10 cellular contexts compared by ENCODE assay signal in genomic region chr10:14583252-14583651, GRCh38.
DNase-seq lines count a peak whose midpoint lies in the region; ATAC-seq and TF ChIP-seq lines count a peak whose summit lies in the region.
"Had no signal": no experiment of that assay in that cellular context is flagged by ENCODE, and none has a peak within 500 bp of the region (broad histone marks: within the 10 kb centered on the region; RNA-seq: fewer than 3 reads in every experiment).

No MANE protein-coding gene starts in this region.

- H3K9me3 Mint-ChIP-seq in Caco-2 (ENCODE audit: unreplicated experiment) (peaks cover 8% of the 10 kb centered on the region), chondrocyte (ENCODE audit: low read depth) (no peaks in the 10 kb centered on the region)

- H3K4me3 ChIP-seq in Caco-2 (ENCODE audit: low read depth, low read length) (no peak overlapping the region), OCI-LY1 (ENCODE audit: low read depth, low read length, poor library complexity, severe bottlenecking) (peak overlapping the region; percentile 45), osteoblast (ENCODE audit: insufficient read depth, low read length) (no peak overlapping the region)

- H3K27me3 Mint-ChIP-seq in Caco-2 (ENCODE audit: insufficient read depth, unreplicated experiment) (no peaks in the 10 kb centered on the region), chondrocyte (ENCODE audit: low read depth) (no peaks in the 10 kb centered on the region)

- no TSS peak for BruUV-seq in Caco-2 (replicated peaks; lab: Mats Ljungman, UMichigan)

- intact Hi-C loops in Caco-2 (cut with micrococcal nuclease; ENCODE audit: unreplicated experiment): no loop called here

- H4K20me1 ChIP-seq in OCI-LY1 (ENCODE audit: insufficient read depth, low read length) (no peaks in the 10 kb centered on the region), osteoblast (ENCODE audit: insufficient read depth, low read length) (no peaks in the 10 kb centered on the region)

- H3F3A ChIP-seq in OCI-LY1 (ENCODE audit: insufficient read depth, low read length): no peaks in the 10 kb centered on the region

- H3K4me2 ChIP-seq in OCI-LY1 (ENCODE audit: low read length) (peak overlapping the region; percentile 67), osteoblast (ENCODE audit: insufficient read depth, low read length) (no peak overlapping the region)

- H3K36me3 ChIP-seq in Caco-2 (ENCODE audit: control insufficient read depth, insufficient read depth, low read length) (no peaks in the 10 kb centered on the region; the same call in 1 of the 2 replicates), OCI-LY1 (ENCODE audit: insufficient read depth, low read length) (peaks cover 37% of the 10 kb centered on the region; the same call in 1 of the 2 replicates), osteoblast (ENCODE audit: insufficient read depth, low read length) (no peaks in the 10 kb centered on the region)

- peaks cover 86% of the 10 kb centered on the region for H3K4me1 ChIP-seq in Caco-2
- H3K4me1 ChIP-seq in OCI-LY1 (ENCODE audit: insufficient read depth, low read length, severe bottlenecking): peaks cover 99% of the 10 kb centered on the region
- H3K4me1 ChIP-seq in osteoblast (ENCODE audit: insufficient read depth, low read length): peaks cover 16% of the 10 kb centered on the region

- POLR2A ChIA-PET in Caco-2 (lab: Charles Lee): interaction anchor here (0.6 kb wide), 1 partner anchor 761 kb away, joined by 3 read pairs; no protein-coding TSS in a partner anchor

- peak overlapping the region; percentile 52; the same call in 1 of the 2 replicates for H3K9ac ChIP-seq in OCI-LY1 (ENCODE audit: low read length)

- H3K27ac ChIP-seq in OCI-LY1 (ENCODE audit: low read depth, low read length, poor library complexity, severe bottlenecking) (peak overlapping the region; percentile 82), osteoblast (ENCODE audit: low read depth, low read length) (no peak overlapping the region)

- no peak for TF ChIP-seq CTCF in Caco-2 (IDR thresholded peaks at IDR 0.05; ENCODE audit: insufficient read depth in 1 of 2, low read depth in 1 of 2, low read length in 1 of 2, severe bottlenecking in 1 of 2, unreplicated experiment in 1 of 2)
- no peak for TF ChIP-seq CTCF in OCI-LY1 (IDR thresholded peaks at IDR 0.05; ENCODE audit: low read length)
- TF ChIP-seq CTCF in chondrocyte (IDR thresholded peaks at IDR 0.05): no peak
- no peak for TF ChIP-seq CTCF in osteoblast (IDR thresholded peaks at IDR 0.05; ENCODE audit: extremely low read depth, low read depth, low read length)

- CTCF ChIA-PET in Caco-2 (lab: Charles Lee): no interaction called here

- H3K27ac Mint-ChIP-seq in Caco-2 (ENCODE audit: unreplicated experiment) (peak overlapping the region; percentile 88), chondrocyte (ENCODE audit: unreplicated experiment) (no peak overlapping the region)

- H2AFZ ChIP-seq in OCI-LY1 (ENCODE audit: low read length): no peak overlapping the region
- no peak overlapping the region for H2AFZ ChIP-seq in osteoblast (ENCODE audit: low read length)

- H3K9me3 ChIP-seq in Caco-2: no peaks in the 10 kb centered on the region
- no peaks in the 10 kb centered on the region for H3K9me3 ChIP-seq in OCI-LY1 (ENCODE audit: low read length)
- no peaks in the 10 kb centered on the region for H3K9me3 ChIP-seq in osteoblast (ENCODE audit: low read depth, low read length)

- H3K36me3 Mint-ChIP-seq in Caco-2 (ENCODE audit: insufficient read depth, unreplicated experiment): peaks cover 94% of the 10 kb centered on the region
- no peaks in the 10 kb centered on the region for H3K36me3 Mint-ChIP-seq in chondrocyte (ENCODE audit: low read depth)

- H3K27me3 ChIP-seq in Caco-2 (replicated peaks; ENCODE audit: control insufficient read depth, insufficient read depth, low read length): no peaks in the 10 kb centered on the region
- H3K27me3 ChIP-seq in OCI-LY1 (ENCODE audit: insufficient read depth, low read length): no peaks in the 10 kb centered on the region
- no peaks in the 10 kb centered on the region for H3K27me3 ChIP-seq in osteoblast (ENCODE audit: insufficient read depth, low read length)

- no peak for ATAC-seq in GM21423 (IDR thresholded peaks at IDR 0.05; ENCODE audit: unreplicated experiment)

- H3K4me1 Mint-ChIP-seq in Caco-2 (ENCODE audit: low read depth, unreplicated experiment) (peaks cover 73% of the 10 kb centered on the region), chondrocyte (ENCODE audit: low read depth) (peaks cover 34% of the 10 kb centered on the region)

- no peak overlapping the region for H3K4me3 Mint-ChIP-seq in Caco-2 (ENCODE audit: unreplicated experiment)
- H3K4me3 Mint-ChIP-seq in chondrocyte (ENCODE audit: unreplicated experiment): no peak overlapping the region

- no peak for DNase-seq in Caco-2
- DNase-seq in activated T-helper 1 cell treated with Interleukin-2 at 50 U/mL for 16 hours (ENCODE audit: low read depth): peak; percentile 66
- peak; percentile 64 to 72 (median 68) for DNase-seq in stimulated activated CD4-positive, alpha-beta T cell treated with anti-CD3 and anti-CD28 coated beads, Interleukin-12 subunit alpha, Interleukin-12 subunit beta, amount 100 ng/mL, for 48 hours (ENCODE audit: low read depth in 2 of 3, low spot score in 1 of 3)
- DNase-seq in cerebellum (ENCODE audit: low spot score): no peak
- no peak for DNase-seq in chondrocyte (ENCODE audit: low spot score)
- DNase-seq in osteoblast (ENCODE audit: insufficient read length, low spot score, missing footprints): no peak
- DNase-seq: amygdala, NCI-H1092 had no signal

- peaks cover 99% of the 10 kb centered on the region for H3K79me2 ChIP-seq in OCI-LY1 (ENCODE audit: insufficient read depth, low read length)
- peaks cover 57% of the 10 kb centered on the region for H3K79me2 ChIP-seq in osteoblast (ENCODE audit: insufficient read depth, low read length)

- H3K9me2 ChIP-seq in OCI-LY1 (ENCODE audit: low read depth, low read length): no peaks in the 10 kb centered on the region

Comparison
In these comparisons a context has a peak if more than half of its experiments do, and no peak if none do; other contexts are left out.
1. DNase-seq: peak in activated T-helper 1 cell treated with Interleukin-2 at 50 U/mL for 16 hours (single experiment) and stimulated activated CD4-positive, alpha-beta T cell treated with anti-CD3 and anti-CD28 coated beads, Interleukin-12 subunit alpha, Interleukin-12 subunit beta, amount 100 ng/mL, for 48 hours (3 of 3); none in Caco-2 (0 of 2), cerebellum (single experiment), chondrocyte (single experiment) and osteoblast (single experiment).